25 cellular contexts compared by ENCODE assay signal in the genomic region with DNA sequence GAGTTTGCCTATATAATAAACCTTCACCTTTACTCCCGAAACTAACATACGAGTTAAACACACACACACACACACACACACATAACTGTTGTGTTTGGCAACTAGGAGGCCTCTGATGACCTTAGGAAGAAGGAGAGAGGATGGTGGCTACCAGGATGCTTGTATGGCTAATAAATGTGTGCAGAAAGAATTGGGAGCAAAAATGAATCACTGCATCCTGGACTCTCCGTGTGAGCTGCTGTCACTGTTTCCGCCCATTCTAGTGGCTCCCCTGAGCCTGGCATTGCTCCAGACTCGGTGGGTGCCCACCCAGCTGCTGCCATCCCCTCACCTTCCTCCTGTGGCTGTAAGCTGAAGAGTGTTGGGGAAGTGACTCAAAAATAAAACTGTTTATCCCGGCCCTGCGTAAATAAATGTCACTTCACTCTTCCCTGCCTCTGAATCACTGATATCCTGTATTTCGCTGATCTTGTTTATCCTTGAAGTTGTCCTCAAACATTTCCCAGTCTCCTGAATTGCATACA.
"Had no signal": no experiment of that assay in that cellular context is flagged by ENCODE, and none has a peak within 500 bp of the region (broad histone marks: within the 10 kb centered on the region; RNA-seq: fewer than 3 reads in every experiment).

No MANE protein-coding gene starts in this region.

- DNase-seq: hippocampal formation; kidney glomerular epithelial cell; left cardiac atrium; left lung; midbrain; mucosa of descending colon; naive thymus-derived CD4-positive, alpha-beta T cell; ovary; retina; right cardiac atrium; spleen; stimulated activated CD4-positive, alpha-beta T cell treated with anti-CD3 and anti-CD28 coated beads, Interleukin-4, amount 100 ng/mL, for 24 hours; stimulated activated naive CD4-positive, alpha-beta T cell treated with Interleukin-2 at 50 U/mL for 16 hours; stimulated activated naive CD8-positive, alpha-beta T cell treated with anti-CD3 and anti-CD28 coated beads, Interleukin-15, amount 100 ng/mL, for 72 hours; substantia nigra; uterus had no signal

- H3K27me3 Mint-ChIP-seq: memory B cell; natural killer cell treated with Interleukin-12 subunit alpha and Interleukin-12 subunit beta and Interleukin-15 and Interleukin-18, amount 100 ng/mL, for 72 hours; progenitor cell of endocrine pancreas; stimulated activated naive CD8-positive, alpha-beta T cell treated with anti-CD3 and anti-CD28 coated beads, Interleukin-15, amount 100 ng/mL, for 72 hours had no signal

- H3K27me3 ChIP-seq: left lung, ovary, spleen, tibial nerve, uterus had no signal

- H3K4me3 ChIP-seq: left lung, lung, mucosa of descending colon, ovary, skin epidermis, spleen, tibial nerve, uterus had no signal

- ATAC-seq: left cardiac atrium; left lung; mucosa of descending colon; naive thymus-derived CD4-positive, alpha-beta T cell; natural killer cell treated with Interleukin-12 subunit alpha and Interleukin-12 subunit beta and Interleukin-15 and Interleukin-18, amount 100 ng/mL, for 72 hours; right cardiac atrium; sciatic nerve; stimulated activated effector memory CD8-positive, alpha-beta T cell treated with anti-CD3 and anti-CD28 coated beads, Interleukin-12 subunit alpha, Interleukin-12 subunit beta, amount 100 ng/mL, for 72 hours; stimulated activated naive CD8-positive, alpha-beta T cell treated with anti-CD3 and anti-CD28 coated beads, Interleukin-15, amount 100 ng/mL, for 72 hours had no signal

- H3K36me3 ChIP-seq: left lung, ovary, spleen, tibial nerve, uterus had no signal

- H3K4me1 ChIP-seq: left lung, spleen, tibial nerve, uterus had no signal

- H3K9me3 Mint-ChIP-seq: type B pancreatic cell had no signal

- H3K4me1 Mint-ChIP-seq: memory B cell; naive thymus-derived CD4-positive, alpha-beta T cell; stimulated activated effector memory CD8-positive, alpha-beta T cell treated with anti-CD3 and anti-CD28 coated beads, Interleukin-12 subunit alpha, Interleukin-12 subunit beta, amount 100 ng/mL, for 72 hours; stimulated activated naive CD8-positive, alpha-beta T cell treated with anti-CD3 and anti-CD28 coated beads, Interleukin-15, amount 100 ng/mL, for 72 hours had no signal

- H3K4me3 Mint-ChIP-seq: memory B cell; naive thymus-derived CD4-positive, alpha-beta T cell; natural killer cell treated with Interleukin-12 subunit alpha and Interleukin-12 subunit beta and Interleukin-15 and Interleukin-18, amount 100 ng/mL, for 72 hours; stimulated activated effector memory CD8-positive, alpha-beta T cell treated with anti-CD3 and anti-CD28 coated beads, Interleukin-12 subunit alpha, Interleukin-12 subunit beta, amount 100 ng/mL, for 72 hours; stimulated activated naive CD8-positive, alpha-beta T cell treated with anti-CD3 and anti-CD28 coated beads, Interleukin-15, amount 100 ng/mL, for 72 hours; type B pancreatic cell had no signal

- H3K27ac Mint-ChIP-seq: memory B cell; naive thymus-derived CD4-positive, alpha-beta T cell; natural killer cell treated with Interleukin-12 subunit alpha and Interleukin-12 subunit beta and Interleukin-15 and Interleukin-18, amount 100 ng/mL, for 72 hours; progenitor cell of endocrine pancreas; stimulated activated effector memory CD8-positive, alpha-beta T cell treated with anti-CD3 and anti-CD28 coated beads, Interleukin-12 subunit alpha, Interleukin-12 subunit beta, amount 100 ng/mL, for 72 hours; stimulated activated naive CD8-positive, alpha-beta T cell treated with anti-CD3 and anti-CD28 coated beads, Interleukin-15, amount 100 ng/mL, for 72 hours; type B pancreatic cell had no signal

- H3K27ac ChIP-seq: left lung, ovary, spleen, tibial nerve, uterus had no signal

- H3K36me3 Mint-ChIP-seq: memory B cell; naive thymus-derived CD4-positive, alpha-beta T cell; natural killer cell treated with Interleukin-12 subunit alpha and Interleukin-12 subunit beta and Interleukin-15 and Interleukin-18, amount 100 ng/mL, for 72 hours; stimulated activated effector memory CD8-positive, alpha-beta T cell treated with anti-CD3 and anti-CD28 coated beads, Interleukin-12 subunit alpha, Interleukin-12 subunit beta, amount 100 ng/mL, for 72 hours; type B pancreatic cell had no signal
